Comparison of ENCODE assay signal across 9 cellular contexts in genomic region chr10:43128958-43129706, GRCh38. TPM values are rescaled to one million over a fixed set of nuclear protein-coding genes. Genes with fewer than 3 reads are reported as not detected.
DNase-seq lines count a peak whose midpoint lies in the region; ATAC-seq, FAIRE-seq and TF ChIP-seq lines count a peak whose summit lies in the region.
"Had no signal": no experiment of that assay in that cellular context is flagged by ENCODE, and none has a peak within 500 bp of the region (broad histone marks: within the 10 kb centered on the region; RNA-seq: fewer than 3 reads in every experiment).

No MANE protein-coding gene starts in this region.

- H3K9ac ChIP-seq in GM23248 (0 out of 2 replicates have a peak overlapping the region, but pooled peaks have one; percentile 32), astrocyte (ENCODE audit: low read length) (peak overlapping the region; percentile 33)

- TF ChIP-seq CTCF in astrocyte (IDR thresholded peaks at IDR 0.05; ENCODE audit: insufficient read depth, low read depth, low read length) (no peak), mucosa of descending colon (IDR thresholded peaks at IDR 0.05) (no peak)

- FAIRE-seq in astrocyte (lab: Jason Lieb, UNC), result peak; percentile 93

- H3K27ac ChIP-seq in GM23248, result peak overlapping the region; percentile 64
- H3K27ac ChIP-seq in astrocyte (ENCODE audit: low read depth, low read length), result peak overlapping the region; percentile 50
- H3K27ac ChIP-seq: 22Rv1 had no signal

- H3K9me3 Mint-ChIP-seq in astrocyte (ENCODE audit: unreplicated experiment), result no peaks in the 10 kb centered on the region

- H3K4me1 ChIP-seq in GM23248 (ENCODE audit: insufficient read depth) (peaks cover 16% of the 10 kb centered on the region), astrocyte (ENCODE audit: insufficient read depth, low read length) (peaks cover 10% of the 10 kb centered on the region), mucosa of descending colon (ENCODE audit: low read depth) (no peaks in the 10 kb centered on the region)

- no peaks in the 10 kb centered on the region for H3K27me3 ChIP-seq in GM23248 (replicated peaks; ENCODE audit: insufficient read depth)
- H3K27me3 ChIP-seq in astrocyte (ENCODE audit: insufficient read depth, low read length), result peaks cover 12% of the 10 kb centered on the region

- no peaks in the 10 kb centered on the region for H3K27me3 Mint-ChIP-seq in astrocyte (ENCODE audit: low read depth, unreplicated experiment)

- peak; percentile 63 for ATAC-seq in mucosa of descending colon

- H3K4me3 ChIP-seq in GM23248 (no peak overlapping the region), astrocyte (ENCODE audit: insufficient read depth, low read depth, low read length) (no peak overlapping the region), mucosa of descending colon (no peak overlapping the region)

- peaks cover 47% of the 10 kb centered on the region for H3K4me1 Mint-ChIP-seq in astrocyte (ENCODE audit: low read depth, unreplicated experiment)

- intact Hi-C loops in mucosa of descending colon (cut with DNase I, micrococcal nuclease), result no loop called here

- 64 to 66% methylated on average over 6 of the region's 6 CpGs for WGBS in GM23248 (ENCODE audit: low coverage in 1 of 2, low lambda C conversion rate in 2 of 2, missing lambda C conversion rate in 2 of 2), 2 experiments

- peak; percentile 34 for DNase-seq in NK-92 treated with Interleukin-12 subunit alpha and Interleukin-12 subunit beta, amount 100 ng/mL, for 24 hours (lab: John Stamatoyannopoulos, UW)
- DNase-seq in NK-92 (lab: John Stamatoyannopoulos, UW; ENCODE audit: unreplicated experiment) (no peak), GM23248 (peak; percentile 96), LHCN-M2 (ENCODE audit: low read depth) (peak; percentile 97), astrocyte (ENCODE audit: low read depth) (peak; percentile 98), mucosa of descending colon (no peak), ureter (ENCODE audit: low spot score) (no peak), GOT3 (lab: John Stamatoyannopoulos, UW) (no peak)

- H3K27ac Mint-ChIP-seq in astrocyte (ENCODE audit: unreplicated experiment), result peak overlapping the region; percentile 95

- no peaks in the 10 kb centered on the region for H3K79me2 ChIP-seq in GM23248 (ENCODE audit: insufficient read depth)
- H3K79me2 ChIP-seq in astrocyte (ENCODE audit: insufficient read depth, low read length), result no peaks in the 10 kb centered on the region

- H3F3A ChIP-seq in GM23248 (ENCODE audit: insufficient read depth), result peaks cover 11% of the 10 kb centered on the region

- H2AFZ ChIP-seq in GM23248 (peak overlapping the region; percentile 34; the same call in 1 of the 2 replicates), astrocyte (ENCODE audit: low read depth, low read length) (no peak overlapping the region)

- H3K9me3 ChIP-seq in GM23248 (ENCODE audit: low read depth) (no peaks in the 10 kb centered on the region), astrocyte (ENCODE audit: insufficient read depth, low read depth, low read length) (no peaks in the 10 kb centered on the region), mucosa of descending colon (no peaks in the 10 kb centered on the region)

- in situ Hi-C loops in GM23248 (cut with MboI), result no loop called here

- H3K36me3 ChIP-seq in GM23248 (ENCODE audit: low read depth) (no peaks in the 10 kb centered on the region), astrocyte (ENCODE audit: insufficient read depth, low read length) (no peaks in the 10 kb centered on the region), mucosa of descending colon (ENCODE audit: low read depth) (no peaks in the 10 kb centered on the region)

- H3K4me2 ChIP-seq in GM23248 (ENCODE audit: unreplicated experiment) (peak overlapping the region; percentile 56), astrocyte (ENCODE audit: low read length) (peak overlapping the region; percentile 60)

- H4K20me1 ChIP-seq in GM23248 (ENCODE audit: insufficient read depth) (no peaks in the 10 kb centered on the region), astrocyte (ENCODE audit: insufficient read depth, low read length) (no peaks in the 10 kb centered on the region)

- peak overlapping the region; percentile 12 for H3K4me3 Mint-ChIP-seq in astrocyte (ENCODE audit: unreplicated experiment)

- no peaks in the 10 kb centered on the region for H3K36me3 Mint-ChIP-seq in astrocyte (ENCODE audit: low read depth, unreplicated experiment)

- H3K9me2 ChIP-seq in GM23248 (ENCODE audit: insufficient read depth), result no peaks in the 10 kb centered on the region

RNA-seq across cellular contexts. Expression of gene CSGALNACT2, which starts 9.1 kb away (rescaled TPM):
- total RNA-seq in GM23248 (2014; rRNA removed; shearing (Covaris generic)), result 11.5 and 17.4 TPM in 2 replicates
- polyA plus RNA-seq in GM23248 (2016; fragmentation: Nextera tagmentation; extraction: Ambion mirVana), result 26.3 and 27.8 TPM in 2 replicates
- total RNA-seq in LHCN-M2 (2014; rRNA removed) (13.1 and 13.4 TPM in 2 replicates), astrocyte (28.5 and 30.9 TPM in 2 replicates), mucosa of descending colon (10 to 100 TPM in 1 of 3 donors, 1 to 10 TPM in 2; 3.9 to 20.1 (median 7.4) TPM), ureter (15.2 TPM)
- 7.1 TPM for polyA plus RNA-seq in LHCN-M2 (2012)

RNA-seq across cellular contexts. Expression of gene RET, which starts 52.3 kb away (rescaled TPM):
- total RNA-seq in GM23248 (2014; rRNA removed; shearing (Covaris generic)), result not detected in 2 replicates
- not detected in 2 replicates for polyA plus RNA-seq in GM23248 (2016; fragmentation: Nextera tagmentation; extraction: Ambion mirVana)
- under 0.01 TPM in 1 of 2 replicates, not detected in the other for total RNA-seq in LHCN-M2 (2014; rRNA removed)
- polyA plus RNA-seq in LHCN-M2 (2012), result 0.06 TPM
- 0.79 and 1.1 TPM in 2 replicates for total RNA-seq in astrocyte
- 10 to 100 TPM in 1 of 3 donors, 1 to 10 TPM in 1, under 1 TPM in 1; 0.84 to 13.5 (median 1.6) TPM for total RNA-seq in mucosa of descending colon
- total RNA-seq in ureter, result 0.42 TPM

Comparison
In these comparisons a context has a peak if more than half of its experiments do, and no peak if none do; other contexts are left out.
1. DNase-seq: peak in NK-92 treated with Interleukin-12 subunit alpha and Interleukin-12 subunit beta, amount 100 ng/mL, for 24 hours (single experiment), GM23248 (single experiment), LHCN-M2 (single experiment) and astrocyte (single experiment); none in NK-92 (single experiment), mucosa of descending colon (0 of 3), ureter (single experiment) and GOT3 (single experiment).